ENCODE assay signal across 15 cellular contexts in the genomic region with DNA sequence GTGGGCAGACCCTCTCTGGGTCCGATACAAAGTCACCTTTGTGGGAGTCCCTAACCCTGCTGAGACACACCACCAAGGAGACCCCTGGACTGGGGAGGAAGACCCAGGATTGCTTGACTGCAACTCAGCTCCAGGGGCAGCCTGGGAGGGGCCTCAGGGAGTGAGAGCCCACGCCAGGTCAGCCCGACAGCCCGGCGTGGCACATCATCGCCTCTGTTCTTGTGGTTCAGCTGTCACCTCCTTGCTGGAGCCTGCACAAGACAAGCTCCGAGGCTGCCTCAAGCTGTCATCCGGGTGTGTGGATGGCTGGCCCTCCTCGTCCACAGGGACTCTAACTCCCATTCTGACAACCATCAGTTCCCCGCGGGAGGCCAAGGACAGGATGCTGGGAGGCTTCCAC.
A peak's percentile ranks its signal among the peaks of the same experiment; 100 is the strongest.
DNase-seq lines count a peak whose midpoint lies in the region; ATAC-seq and TF ChIP-seq lines count a peak whose summit lies in the region.
"Had no signal": no experiment of that assay in that cellular context is flagged by ENCODE, and none has a peak within 500 bp of the region (broad histone marks: within the 10 kb centered on the region; RNA-seq: fewer than 3 reads in every experiment).

No MANE protein-coding gene starts in this region.

- CTCF ChIA-PET in WTC11 (lab: Charles Lee) = interaction anchor here (1.6 kb wide), 1 partner anchor 68 kb away, joined by 4 read pairs; no protein-coding TSS in a partner anchor

- no peaks in the 10 kb centered on the region for H3K9me3 ChIP-seq in heart right ventricle
- H3K9me3 ChIP-seq in right cardiac atrium (ENCODE audit: control insufficient read depth, low read length) = no peaks in the 10 kb centered on the region
- no peaks in the 10 kb centered on the region for H3K9me3 ChIP-seq in osteoblast (ENCODE audit: low read depth, low read length)
- H3K9me3 ChIP-seq: BLaER1 treated with 17β-estradiol and CSF1 and Interleukin-3, amounts not matched to agents 10 nM and 100 nM had no signal

- H3K4me1 ChIP-seq in heart right ventricle (peaks cover 0 to 6% (median 0%) of the 10 kb centered on the region in 9 donors), right cardiac atrium (ENCODE audit: control insufficient read depth, insufficient read depth, low read length) (no peaks in the 10 kb centered on the region), osteoblast (ENCODE audit: insufficient read depth, low read length) (no peaks in the 10 kb centered on the region)

- no peak overlapping the region for H3K27ac Mint-ChIP-seq in WTC11
- H3K27ac Mint-ChIP-seq: B cell; CD8-positive, alpha-beta T cell; GM23338 had no signal

- H3K4me1 Mint-ChIP-seq in WTC11 = peaks cover 10% of the 10 kb centered on the region
- H3K4me1 Mint-ChIP-seq: B cell had no signal

- H3K27ac ChIP-seq in heart right ventricle (no peak overlapping the region), right cardiac atrium (ENCODE audit: low read length) (no peak overlapping the region), osteoblast (ENCODE audit: low read depth, low read length) (no peak overlapping the region)
- H3K27ac ChIP-seq: BLaER1 treated with 17β-estradiol and CSF1 and Interleukin-3, amounts not matched to agents 10 nM and 100 nM had no signal

- peaks cover 45% of the 10 kb centered on the region for H4K20me1 ChIP-seq in osteoblast (ENCODE audit: insufficient read depth, low read length)
- H4K20me1 ChIP-seq: BLaER1 treated with 17β-estradiol and CSF1 and Interleukin-3, amounts not matched to agents 10 nM and 100 nM had no signal

- no peak overlapping the region for H2AFZ ChIP-seq in osteoblast (ENCODE audit: low read length)
- H2AFZ ChIP-seq: GM23338 had no signal

- intact Hi-C loops in Right ventricle myocardium superior (cut with DNase I) = no loop called here
- intact Hi-C loops in heart right ventricle (cut with DNase I) = no loop called here
- intact Hi-C loops in right cardiac atrium (cut with DNase I) = no loop called here

- DNase-seq in Right ventricle myocardium superior (peak; percentile 35), heart right ventricle (no peak), WTC11 (ENCODE audit: low spot score) (peak; percentile 6), right cardiac atrium (peak in 2 of 3 donors; percentile 6 to 31), osteoblast (ENCODE audit: insufficient read length, low spot score, missing footprints) (peak; percentile 62), HT-29 (ENCODE audit: low spot score) (no peak), NCI-H1417 treated with DMSO at 0.1 percent for 48 hours (lab: John Stamatoyannopoulos, UW) (no peak)
- DNase-seq: Calu3; CD8-positive, alpha-beta T cell; DMS79 treated with DMSO at 0.1 percent for 48 hours; GF-D8; HCEC 1CT had no signal

- no peaks in the 10 kb centered on the region for H3K36me3 ChIP-seq in heart right ventricle
- H3K36me3 ChIP-seq in osteoblast (ENCODE audit: insufficient read depth, low read length) = peaks cover 22% of the 10 kb centered on the region
- H3K36me3 ChIP-seq: BLaER1 treated with 17β-estradiol and CSF1 and Interleukin-3, amounts not matched to agents 10 nM and 100 nM had no signal

- WGBS in heart right ventricle, 2 donors = 56 to 75% methylated on average over 11 of the region's 11 CpGs
- WGBS in right cardiac atrium = 68% methylated on average over 11 of the region's 11 CpGs

- H3K4me3 ChIP-seq in heart right ventricle (no peak overlapping the region), right cardiac atrium (ENCODE audit: low read length) (no peak overlapping the region), osteoblast (ENCODE audit: insufficient read depth, low read length) (no peak overlapping the region)
- H3K4me3 ChIP-seq: BLaER1 treated with 17β-estradiol and CSF1 and Interleukin-3, amounts not matched to agents 10 nM and 100 nM; GM23338 had no signal

- peaks cover 40% of the 10 kb centered on the region for H3K79me2 ChIP-seq in osteoblast (ENCODE audit: insufficient read depth, low read length)

- POLR2A ChIA-PET in WTC11 (lab: Charles Lee) = no interaction called here

- no peak for ATAC-seq in Right ventricle myocardium superior (ENCODE audit: poor library complexity)
- ATAC-seq in heart right ventricle = no peak
- no peak for ATAC-seq in WTC11
- ATAC-seq in right cardiac atrium = no peak
- ATAC-seq: CD8-positive, alpha-beta T cell; GM23338 had no signal

- H3K4me2 ChIP-seq in osteoblast (ENCODE audit: insufficient read depth, low read length) = no peak overlapping the region
- H3K4me2 ChIP-seq: BLaER1 treated with 17β-estradiol and CSF1 and Interleukin-3, amounts not matched to agents 10 nM and 100 nM; GM23338 had no signal

- H3K4me3 Mint-ChIP-seq in WTC11 = no peak overlapping the region
- H3K4me3 Mint-ChIP-seq: B cell; CD8-positive, alpha-beta T cell; GM23338 had no signal

- peaks cover 0 to 13% (median 8%) of the 10 kb centered on the region in 7 donors for H3K27me3 ChIP-seq in heart right ventricle
- no peaks in the 10 kb centered on the region for H3K27me3 ChIP-seq in right cardiac atrium (ENCODE audit: control insufficient read depth, insufficient read depth)
- no peaks in the 10 kb centered on the region for H3K27me3 ChIP-seq in osteoblast (ENCODE audit: insufficient read depth, low read length)
- H3K27me3 ChIP-seq: BLaER1 treated with 17β-estradiol and CSF1 and Interleukin-3, amounts not matched to agents 10 nM and 100 nM had no signal

- no peak for TF ChIP-seq CTCF in heart right ventricle (IDR thresholded peaks at IDR 0.05)
- TF ChIP-seq CTCF in WTC11 (IDR thresholded peaks at IDR 0.05) = no peak
- TF ChIP-seq CTCF in osteoblast (IDR thresholded peaks at IDR 0.05; ENCODE audit: extremely low read depth, low read depth, low read length) = no peak

- H3K36me3 Mint-ChIP-seq in WTC11 = no peaks in the 10 kb centered on the region
- H3K36me3 Mint-ChIP-seq: CD8-positive, alpha-beta T cell had no signal

- H3K9me3 Mint-ChIP-seq in WTC11 = no peaks in the 10 kb centered on the region
- H3K9me3 Mint-ChIP-seq: CD8-positive, alpha-beta T cell; GM23338 had no signal

- H3K27me3 Mint-ChIP-seq in WTC11 (ENCODE audit: low read depth) = no peaks in the 10 kb centered on the region; the same call in 1 of the 2 replicates
- H3K27me3 Mint-ChIP-seq: B cell had no signal

TF ChIP-seq in WTC11, 78 proteins besides CTCF, POLR2A, EP300 and RAD21 (continues in another document):
- TF ChIP-seq, protein P1, sequence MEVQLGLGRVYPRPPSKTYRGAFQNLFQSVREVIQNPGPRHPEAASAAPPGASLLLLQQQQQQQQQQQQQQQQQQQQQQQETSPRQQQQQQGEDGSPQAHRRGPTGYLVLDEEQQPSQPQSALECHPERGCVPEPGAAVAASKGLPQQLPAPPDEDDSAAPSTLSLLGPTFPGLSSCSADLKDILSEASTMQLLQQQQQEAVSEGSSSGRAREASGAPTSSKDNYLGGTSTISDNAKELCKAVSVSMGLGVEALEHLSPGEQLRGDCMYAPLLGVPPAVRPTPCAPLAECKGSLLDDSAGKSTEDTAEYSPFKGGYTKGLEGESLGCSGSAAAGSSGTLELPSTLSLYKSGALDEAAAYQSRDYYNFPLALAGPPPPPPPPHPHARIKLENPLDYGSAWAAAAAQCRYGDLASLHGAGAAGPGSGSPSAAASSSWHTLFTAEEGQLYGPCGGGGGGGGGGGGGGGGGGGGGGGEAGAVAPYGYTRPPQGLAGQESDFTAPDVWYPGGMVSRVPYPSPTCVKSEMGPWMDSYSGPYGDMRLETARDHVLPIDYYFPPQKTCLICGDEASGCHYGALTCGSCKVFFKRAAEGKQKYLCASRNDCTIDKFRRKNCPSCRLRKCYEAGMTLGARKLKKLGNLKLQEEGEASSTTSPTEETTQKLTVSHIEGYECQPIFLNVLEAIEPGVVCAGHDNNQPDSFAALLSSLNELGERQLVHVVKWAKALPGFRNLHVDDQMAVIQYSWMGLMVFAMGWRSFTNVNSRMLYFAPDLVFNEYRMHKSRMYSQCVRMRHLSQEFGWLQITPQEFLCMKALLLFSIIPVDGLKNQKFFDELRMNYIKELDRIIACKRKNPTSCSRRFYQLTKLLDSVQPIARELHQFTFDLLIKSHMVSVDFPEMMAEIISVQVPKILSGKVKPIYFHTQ (CRISPR knock-in tag; IDR thresholded peaks at IDR 0.05) = no peak
- TF ChIP-seq GRHL2 (CRISPR knock-in tag; IDR thresholded peaks at IDR 0.05; ENCODE audit: insufficient replicate concordance, severe bottlenecking) (no peak), PRRX2 (CRISPR knock-in tag; IDR thresholded peaks at IDR 0.05) (no peak), ZNF317 (CRISPR knock-in tag; IDR thresholded peaks at IDR 0.05; ENCODE audit: borderline replicate concordance, low read depth) (no peak), ZNF138 (CRISPR knock-in tag; conservative IDR thresholded peaks at IDR 0.05) (no peak)
- TF ChIP-seq, protein P2, sequence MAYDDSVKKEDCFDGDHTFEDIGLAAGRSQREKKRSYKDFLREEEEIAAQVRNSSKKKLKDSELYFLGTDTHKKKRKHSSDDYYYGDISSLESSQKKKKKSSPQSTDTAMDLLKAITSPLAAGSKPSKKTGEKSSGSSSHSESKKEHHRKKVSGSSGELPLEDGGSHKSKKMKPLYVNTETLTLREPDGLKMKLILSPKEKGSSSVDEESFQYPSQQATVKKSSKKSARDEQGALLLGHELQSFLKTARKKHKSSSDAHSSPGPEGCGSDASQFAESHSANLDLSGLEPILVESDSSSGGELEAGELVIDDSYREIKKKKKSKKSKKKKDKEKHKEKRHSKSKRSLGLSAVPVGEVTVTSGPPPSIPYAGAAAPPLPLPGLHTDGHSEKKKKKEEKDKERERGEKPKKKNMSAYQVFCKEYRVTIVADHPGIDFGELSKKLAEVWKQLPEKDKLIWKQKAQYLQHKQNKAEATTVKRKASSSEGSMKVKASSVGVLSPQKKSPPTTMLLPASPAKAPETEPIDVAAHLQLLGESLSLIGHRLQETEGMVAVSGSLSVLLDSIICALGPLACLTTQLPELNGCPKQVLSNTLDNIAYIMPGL (CRISPR knock-in tag; IDR thresholded peaks at IDR 0.05) = no peak
- TF ChIP-seq, protein P3, sequence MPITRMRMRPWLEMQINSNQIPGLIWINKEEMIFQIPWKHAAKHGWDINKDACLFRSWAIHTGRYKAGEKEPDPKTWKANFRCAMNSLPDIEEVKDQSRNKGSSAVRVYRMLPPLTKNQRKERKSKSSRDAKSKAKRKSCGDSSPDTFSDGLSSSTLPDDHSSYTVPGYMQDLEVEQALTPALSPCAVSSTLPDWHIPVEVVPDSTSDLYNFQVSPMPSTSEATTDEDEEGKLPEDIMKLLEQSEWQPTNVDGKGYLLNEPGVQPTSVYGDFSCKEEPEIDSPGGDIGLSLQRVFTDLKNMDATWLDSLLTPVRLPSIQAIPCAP (CRISPR knock-in tag; IDR thresholded peaks at IDR 0.05) = no peak
- TF ChIP-seq, protein P4, sequence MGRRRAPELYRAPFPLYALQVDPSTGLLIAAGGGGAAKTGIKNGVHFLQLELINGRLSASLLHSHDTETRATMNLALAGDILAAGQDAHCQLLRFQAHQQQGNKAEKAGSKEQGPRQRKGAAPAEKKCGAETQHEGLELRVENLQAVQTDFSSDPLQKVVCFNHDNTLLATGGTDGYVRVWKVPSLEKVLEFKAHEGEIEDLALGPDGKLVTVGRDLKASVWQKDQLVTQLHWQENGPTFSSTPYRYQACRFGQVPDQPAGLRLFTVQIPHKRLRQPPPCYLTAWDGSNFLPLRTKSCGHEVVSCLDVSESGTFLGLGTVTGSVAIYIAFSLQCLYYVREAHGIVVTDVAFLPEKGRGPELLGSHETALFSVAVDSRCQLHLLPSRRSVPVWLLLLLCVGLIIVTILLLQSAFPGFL (CRISPR knock-in tag; IDR thresholded peaks at IDR 0.05; ENCODE audit: borderline replicate concordance) = no peak

Comparison
In these comparisons a context has a peak if more than half of its experiments do, and no peak if none do; other contexts are left out.
1. DNase-seq: peak in Right ventricle myocardium superior (single experiment), WTC11 (single experiment), right cardiac atrium (2 of 3) and osteoblast (single experiment); none in heart right ventricle (0 of 2), HT-29 (single experiment) and NCI-H1417 treated with DMSO at 0.1 percent for 48 hours (single experiment).